In the genomic region with DNA sequence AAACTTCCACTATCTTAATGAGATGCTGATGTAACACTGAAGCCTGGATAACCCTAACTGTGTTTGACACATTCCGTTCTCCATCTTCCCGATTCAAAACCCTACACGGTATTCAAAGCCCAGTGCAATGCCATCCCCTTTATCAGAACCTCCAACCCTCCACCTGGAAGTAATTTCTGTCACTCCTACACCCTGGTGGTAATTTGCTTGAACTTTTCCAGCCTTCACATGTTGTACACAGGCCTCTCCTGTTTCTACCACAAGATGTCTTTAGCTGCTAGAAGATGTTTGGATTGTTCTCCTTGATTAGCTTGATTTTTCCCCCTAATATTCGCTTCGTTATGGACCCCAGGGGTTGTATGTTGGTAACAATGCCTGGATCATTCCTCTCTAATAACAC, we compare ENCODE assay signal across 1 cellular context.
TF ChIP-seq lines count a peak whose summit lies in the region.

No MANE protein-coding gene starts in this region.

TF ChIP-seq in HepG2, 621 proteins besides CTCF, POLR2A, EP300 and RAD21 (continued from another document):
- TF ChIP-seq ZNF407 (CRISPR knock-in tag; IDR thresholded peaks at IDR 0.05; ENCODE audit: not compliant biosample characterization) (no peak), HMGXB3 (CRISPR knock-in tag; IDR thresholded peaks at IDR 0.05; ENCODE audit: borderline replicate concordance) (no peak), HNF4A (CRISPR knock-in tag; IDR thresholded peaks at IDR 0.05) (no peak), ZNF878 (CRISPR knock-in tag; IDR thresholded peaks at IDR 0.05) (no peak), KDM4B (CRISPR knock-in tag; IDR thresholded peaks at IDR 0.05) (no peak), MXD4 (CRISPR knock-in tag; IDR thresholded peaks at IDR 0.05) (no peak), NR3C1 (CRISPR knock-in tag; IDR thresholded peaks at IDR 0.05) (no peak), NR2F1 (CRISPR knock-in tag; IDR thresholded peaks at IDR 0.05) (no peak), MXI1 (IDR thresholded peaks at IDR 0.05; ENCODE audit: borderline replicate concordance, low read depth, low read length) (no peak), KMT2B (CRISPR knock-in tag; IDR thresholded peaks at IDR 0.05) (no peak), NR0B2 (CRISPR knock-in tag; IDR thresholded peaks at IDR 0.05) (no peak), ERF (CRISPR knock-in tag; IDR thresholded peaks at IDR 0.05) (no peak), MAZ (IDR thresholded peaks at IDR 0.05; ENCODE audit: borderline replicate concordance, low read depth, low read length) (no peak), MAZ (CRISPR knock-in tag; IDR thresholded peaks at IDR 0.05; ENCODE audit: low read depth) (no peak), ZNF232 (CRISPR knock-in tag; IDR thresholded peaks at IDR 0.05; ENCODE audit: borderline replicate concordance) (no peak)
- TF ChIP-seq, protein P1, sequence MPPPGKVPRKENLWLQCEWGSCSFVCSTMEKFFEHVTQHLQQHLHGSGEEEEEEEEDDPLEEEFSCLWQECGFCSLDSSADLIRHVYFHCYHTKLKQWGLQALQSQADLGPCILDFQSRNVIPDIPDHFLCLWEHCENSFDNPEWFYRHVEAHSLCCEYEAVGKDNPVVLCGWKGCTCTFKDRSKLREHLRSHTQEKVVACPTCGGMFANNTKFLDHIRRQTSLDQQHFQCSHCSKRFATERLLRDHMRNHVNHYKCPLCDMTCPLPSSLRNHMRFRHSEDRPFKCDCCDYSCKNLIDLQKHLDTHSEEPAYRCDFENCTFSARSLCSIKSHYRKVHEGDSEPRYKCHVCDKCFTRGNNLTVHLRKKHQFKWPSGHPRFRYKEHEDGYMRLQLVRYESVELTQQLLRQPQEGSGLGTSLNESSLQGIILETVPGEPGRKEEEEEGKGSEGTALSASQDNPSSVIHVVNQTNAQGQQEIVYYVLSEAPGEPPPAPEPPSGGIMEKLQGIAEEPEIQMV (CRISPR knock-in tag; IDR thresholded peaks at IDR 0.05; ENCODE audit: low read depth), result no peak
TF ChIP-seq in HepG2: peak in this region for 0.
